Comparison of ENCODE assay signal across 1 cellular context in the genomic region with DNA sequence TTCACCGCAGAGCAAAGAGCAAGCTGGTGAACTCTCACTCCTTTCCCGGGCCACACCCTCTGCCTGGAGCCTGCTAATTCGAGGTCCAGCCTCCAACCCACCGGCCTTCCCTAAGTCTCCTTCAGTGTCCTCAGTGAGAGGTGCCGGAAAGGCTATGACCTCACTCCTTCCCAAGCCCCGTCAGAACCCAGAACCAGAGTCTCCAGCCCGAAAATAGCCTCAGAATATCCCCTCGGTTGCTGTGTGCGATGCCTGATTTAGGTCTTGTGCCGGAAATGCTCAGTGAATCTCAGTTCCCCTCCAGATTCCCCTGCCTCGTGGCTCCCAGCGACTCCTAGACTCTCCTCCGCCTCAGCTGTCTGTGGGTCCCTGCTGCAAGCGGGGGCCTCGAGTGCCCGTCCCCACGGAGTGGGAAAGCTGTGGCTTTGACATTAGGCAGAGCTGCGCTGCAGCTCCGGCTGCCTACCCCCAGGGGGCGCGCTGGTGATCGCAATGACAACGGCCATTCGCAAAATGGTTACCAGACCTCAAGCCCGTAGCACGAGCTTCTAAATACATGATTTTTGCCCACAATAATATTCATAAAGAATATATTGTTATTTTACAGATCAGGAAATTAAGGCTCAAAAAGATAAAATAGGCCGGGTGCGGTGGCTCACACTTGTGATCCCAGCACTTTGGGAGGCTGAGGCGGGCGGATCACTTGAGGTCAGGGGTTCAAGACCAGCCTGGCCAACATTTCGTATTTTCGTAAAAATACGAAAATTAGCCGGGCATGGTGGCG.
A peak's percentile ranks its signal among the peaks of the same experiment; 100 is the strongest.
TF ChIP-seq lines count a peak whose summit lies in the region.

No MANE protein-coding gene starts in this region.

TF ChIP-seq in HepG2, 621 proteins besides CTCF, POLR2A, EP300 and RAD21 (continued from another document and continues in another):
- TF ChIP-seq, protein P1, sequence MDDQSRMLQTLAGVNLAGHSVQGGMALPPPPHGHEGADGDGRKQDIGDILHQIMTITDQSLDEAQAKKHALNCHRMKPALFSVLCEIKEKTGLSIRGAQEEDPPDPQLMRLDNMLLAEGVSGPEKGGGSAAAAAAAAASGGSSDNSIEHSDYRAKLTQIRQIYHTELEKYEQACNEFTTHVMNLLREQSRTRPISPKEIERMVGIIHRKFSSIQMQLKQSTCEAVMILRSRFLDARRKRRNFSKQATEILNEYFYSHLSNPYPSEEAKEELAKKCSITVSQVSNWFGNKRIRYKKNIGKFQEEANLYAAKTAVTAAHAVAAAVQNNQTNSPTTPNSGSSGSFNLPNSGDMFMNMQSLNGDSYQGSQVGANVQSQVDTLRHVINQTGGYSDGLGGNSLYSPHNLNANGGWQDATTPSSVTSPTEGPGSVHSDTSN (CRISPR knock-in tag; IDR thresholded peaks at IDR 0.05; ENCODE audit: borderline replicate concordance) = no peak
- no peak; the same call in 1 of the 2 replicates for TF ChIP-seq TBX2 (CRISPR knock-in tag; IDR thresholded peaks at IDR 0.05; ENCODE audit: borderline replicate concordance)
- TF ChIP-seq, protein P2, sequence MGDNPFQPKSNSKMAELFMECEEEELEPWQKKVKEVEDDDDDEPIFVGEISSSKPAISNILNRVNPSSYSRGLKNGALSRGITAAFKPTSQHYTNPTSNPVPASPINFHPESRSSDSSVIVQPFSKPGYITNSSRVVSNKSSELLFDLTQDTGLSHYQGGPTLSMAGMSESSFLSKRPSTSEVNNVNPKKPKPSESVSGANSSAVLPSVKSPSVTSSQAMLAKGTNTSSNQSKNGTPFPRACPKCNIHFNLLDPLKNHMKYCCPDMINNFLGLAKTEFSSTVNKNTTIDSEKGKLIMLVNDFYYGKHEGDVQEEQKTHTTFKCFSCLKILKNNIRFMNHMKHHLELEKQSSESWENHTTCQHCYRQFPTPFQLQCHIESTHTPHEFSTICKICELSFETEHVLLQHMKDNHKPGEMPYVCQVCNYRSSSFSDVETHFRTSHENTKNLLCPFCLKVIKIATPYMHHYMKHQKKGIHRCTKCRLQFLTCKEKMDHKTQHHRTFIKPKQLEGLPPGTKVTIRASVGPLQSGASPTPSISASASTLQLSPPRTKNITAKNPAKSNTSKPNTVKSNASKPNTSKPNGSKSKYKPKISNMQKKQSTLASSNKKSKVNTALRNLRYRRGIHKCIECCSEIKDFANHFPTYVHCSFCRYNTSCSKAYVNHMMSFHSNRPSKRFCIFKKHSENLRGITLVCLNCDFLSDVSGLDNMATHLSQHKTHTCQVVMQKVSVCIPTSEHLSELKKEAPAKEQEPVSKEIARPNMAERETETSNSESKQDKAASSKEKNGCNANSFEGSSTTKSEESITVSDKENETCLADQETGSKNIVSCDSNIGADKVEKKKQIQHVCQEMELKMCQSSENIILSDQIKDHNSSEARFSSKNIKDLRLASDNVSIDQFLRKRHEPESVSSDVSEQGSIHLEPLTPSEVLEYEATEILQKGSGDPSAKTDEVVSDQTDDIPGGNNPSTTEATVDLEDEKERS (CRISPR knock-in tag; IDR thresholded peaks at IDR 0.05) = no peak
- TF ChIP-seq, protein P3, sequence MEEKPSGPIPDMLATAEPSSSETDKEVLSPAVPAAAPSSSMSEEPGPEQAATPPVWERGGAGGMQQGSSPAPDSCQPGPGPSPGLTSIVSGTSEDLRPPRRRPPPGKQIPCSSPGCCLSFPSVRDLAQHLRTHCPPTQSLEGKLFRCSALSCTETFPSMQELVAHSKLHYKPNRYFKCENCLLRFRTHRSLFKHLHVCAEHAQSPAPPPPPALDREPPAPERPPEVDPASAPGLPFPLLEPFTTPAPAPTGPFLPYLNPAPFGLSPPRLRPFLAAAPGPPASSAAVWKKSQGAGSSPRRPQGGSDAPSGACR (CRISPR knock-in tag; IDR thresholded peaks at IDR 0.05) = peak; percentile 61; the same call in 1 of the 2 replicates
- TF ChIP-seq ZNF329 (CRISPR knock-in tag; IDR thresholded peaks at IDR 0.05; ENCODE audit: low read depth) = no peak
- no peak; the same call in 1 of the 2 replicates for TF ChIP-seq MEIS2 (CRISPR knock-in tag; IDR thresholded peaks at IDR 0.05)
- TF ChIP-seq CREM (IDR thresholded peaks at IDR 0.05) = no peak
- no peak for TF ChIP-seq CREM (CRISPR knock-in tag; IDR thresholded peaks at IDR 0.05)
- no peak for TF ChIP-seq U2AF1 (optimal IDR thresholded peaks at IDR 0.05; ENCODE audit: low read depth, low read length)
- TF ChIP-seq NR2F2 (IDR thresholded peaks at IDR 0.05; ENCODE audit: borderline replicate concordance, low read depth) = no peak
- TF ChIP-seq, protein P4, sequence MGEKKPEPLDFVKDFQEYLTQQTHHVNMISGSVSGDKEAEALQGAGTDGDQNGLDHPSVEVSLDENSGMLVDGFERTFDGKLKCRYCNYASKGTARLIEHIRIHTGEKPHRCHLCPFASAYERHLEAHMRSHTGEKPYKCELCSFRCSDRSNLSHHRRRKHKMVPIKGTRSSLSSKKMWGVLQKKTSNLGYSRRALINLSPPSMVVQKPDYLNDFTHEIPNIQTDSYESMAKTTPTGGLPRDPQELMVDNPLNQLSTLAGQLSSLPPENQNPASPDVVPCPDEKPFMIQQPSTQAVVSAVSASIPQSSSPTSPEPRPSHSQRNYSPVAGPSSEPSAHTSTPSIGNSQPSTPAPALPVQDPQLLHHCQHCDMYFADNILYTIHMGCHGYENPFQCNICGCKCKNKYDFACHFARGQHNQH (CRISPR knock-in tag; IDR thresholded peaks at IDR 0.05) = peak; percentile 16; the same call in 1 of the 2 replicates
- no peak for TF ChIP-seq ZBTB7A (CRISPR knock-in tag; IDR thresholded peaks at IDR 0.05)
- TF ChIP-seq, protein P5, sequence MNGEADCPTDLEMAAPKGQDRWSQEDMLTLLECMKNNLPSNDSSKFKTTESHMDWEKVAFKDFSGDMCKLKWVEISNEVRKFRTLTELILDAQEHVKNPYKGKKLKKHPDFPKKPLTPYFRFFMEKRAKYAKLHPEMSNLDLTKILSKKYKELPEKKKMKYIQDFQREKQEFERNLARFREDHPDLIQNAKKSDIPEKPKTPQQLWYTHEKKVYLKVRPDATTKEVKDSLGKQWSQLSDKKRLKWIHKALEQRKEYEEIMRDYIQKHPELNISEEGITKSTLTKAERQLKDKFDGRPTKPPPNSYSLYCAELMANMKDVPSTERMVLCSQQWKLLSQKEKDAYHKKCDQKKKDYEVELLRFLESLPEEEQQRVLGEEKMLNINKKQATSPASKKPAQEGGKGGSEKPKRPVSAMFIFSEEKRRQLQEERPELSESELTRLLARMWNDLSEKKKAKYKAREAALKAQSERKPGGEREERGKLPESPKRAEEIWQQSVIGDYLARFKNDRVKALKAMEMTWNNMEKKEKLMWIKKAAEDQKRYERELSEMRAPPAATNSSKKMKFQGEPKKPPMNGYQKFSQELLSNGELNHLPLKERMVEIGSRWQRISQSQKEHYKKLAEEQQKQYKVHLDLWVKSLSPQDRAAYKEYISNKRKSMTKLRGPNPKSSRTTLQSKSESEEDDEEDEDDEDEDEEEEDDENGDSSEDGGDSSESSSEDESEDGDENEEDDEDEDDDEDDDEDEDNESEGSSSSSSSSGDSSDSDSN (CRISPR knock-in tag; IDR thresholded peaks at IDR 0.05) = peak; percentile 25; the same call in 1 of the 2 replicates
- TF ChIP-seq, protein P6, sequence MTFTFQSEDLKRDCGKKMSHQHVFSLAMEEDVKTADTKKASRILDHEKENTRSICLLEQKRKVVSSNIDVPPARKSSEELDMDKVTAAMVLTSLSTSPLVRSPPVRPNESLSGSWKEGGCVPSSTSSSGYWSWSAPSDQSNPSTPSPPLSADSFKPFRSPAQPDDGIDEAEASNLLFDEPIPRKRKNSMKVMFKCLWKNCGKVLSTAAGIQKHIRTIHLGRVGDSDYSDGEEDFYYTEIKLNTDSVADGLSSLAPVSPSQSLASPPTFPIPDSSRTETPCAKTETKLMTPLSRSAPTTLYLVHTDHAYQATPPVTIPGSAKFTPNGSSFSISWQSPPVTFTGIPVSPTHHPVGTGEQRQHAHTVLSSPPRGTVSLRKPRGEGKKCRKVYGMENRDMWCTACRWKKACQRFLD (CRISPR knock-in tag; IDR thresholded peaks at IDR 0.05; ENCODE audit: borderline replicate concordance) = no peak
- peak; percentile 87 for TF ChIP-seq YY1 (IDR thresholded peaks at IDR 0.05; ENCODE audit: insufficient read depth, insufficient replicate concordance, low read depth, low read length)
- no peak for TF ChIP-seq HCFC1 (IDR thresholded peaks at IDR 0.05; ENCODE audit: low read depth, low read length)
- no peak for TF ChIP-seq HDAC1 (CRISPR knock-in tag; IDR thresholded peaks at IDR 0.05)
- no peak for TF ChIP-seq ZZZ3 (CRISPR knock-in tag; IDR thresholded peaks at IDR 0.05; ENCODE audit: borderline replicate concordance)
- no peak for TF ChIP-seq CEBPB (IDR thresholded peaks at IDR 0.05; ENCODE audit: borderline replicate concordance, low read depth, low read length)
- TF ChIP-seq NKX3-1 (CRISPR knock-in tag; IDR thresholded peaks at IDR 0.05) = no peak
- no peak for TF ChIP-seq RFX1 (IDR thresholded peaks at IDR 0.05)
- 0 out of 2 replicates have a peak, but pooled peaks have one; percentile 43 for TF ChIP-seq ZNF773 (CRISPR knock-in tag; IDR thresholded peaks at IDR 0.05; ENCODE audit: borderline replicate concordance)
- TF ChIP-seq, protein P7, sequence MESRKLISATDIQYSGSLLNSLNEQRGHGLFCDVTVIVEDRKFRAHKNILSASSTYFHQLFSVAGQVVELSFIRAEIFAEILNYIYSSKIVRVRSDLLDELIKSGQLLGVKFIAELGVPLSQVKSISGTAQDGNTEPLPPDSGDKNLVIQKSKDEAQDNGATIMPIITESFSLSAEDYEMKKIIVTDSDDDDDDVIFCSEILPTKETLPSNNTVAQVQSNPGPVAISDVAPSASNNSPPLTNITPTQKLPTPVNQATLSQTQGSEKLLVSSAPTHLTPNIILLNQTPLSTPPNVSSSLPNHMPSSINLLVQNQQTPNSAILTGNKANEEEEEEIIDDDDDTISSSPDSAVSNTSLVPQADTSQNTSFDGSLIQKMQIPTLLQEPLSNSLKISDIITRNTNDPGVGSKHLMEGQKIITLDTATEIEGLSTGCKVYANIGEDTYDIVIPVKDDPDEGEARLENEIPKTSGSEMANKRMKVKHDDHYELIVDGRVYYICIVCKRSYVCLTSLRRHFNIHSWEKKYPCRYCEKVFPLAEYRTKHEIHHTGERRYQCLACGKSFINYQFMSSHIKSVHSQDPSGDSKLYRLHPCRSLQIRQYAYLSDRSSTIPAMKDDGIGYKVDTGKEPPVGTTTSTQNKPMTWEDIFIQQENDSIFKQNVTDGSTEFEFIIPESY (CRISPR knock-in tag; IDR thresholded peaks at IDR 0.05) = peak; percentile 33; the same call in 1 of the 2 replicates
- 0 out of 2 replicates have a peak, but pooled peaks have one; percentile 40 for TF ChIP-seq ZNF34 (CRISPR knock-in tag; IDR thresholded peaks at IDR 0.05; ENCODE audit: borderline replicate concordance)
- TF ChIP-seq ZNF160 (CRISPR knock-in tag; IDR thresholded peaks at IDR 0.05) = no peak
- TF ChIP-seq, protein P8, sequence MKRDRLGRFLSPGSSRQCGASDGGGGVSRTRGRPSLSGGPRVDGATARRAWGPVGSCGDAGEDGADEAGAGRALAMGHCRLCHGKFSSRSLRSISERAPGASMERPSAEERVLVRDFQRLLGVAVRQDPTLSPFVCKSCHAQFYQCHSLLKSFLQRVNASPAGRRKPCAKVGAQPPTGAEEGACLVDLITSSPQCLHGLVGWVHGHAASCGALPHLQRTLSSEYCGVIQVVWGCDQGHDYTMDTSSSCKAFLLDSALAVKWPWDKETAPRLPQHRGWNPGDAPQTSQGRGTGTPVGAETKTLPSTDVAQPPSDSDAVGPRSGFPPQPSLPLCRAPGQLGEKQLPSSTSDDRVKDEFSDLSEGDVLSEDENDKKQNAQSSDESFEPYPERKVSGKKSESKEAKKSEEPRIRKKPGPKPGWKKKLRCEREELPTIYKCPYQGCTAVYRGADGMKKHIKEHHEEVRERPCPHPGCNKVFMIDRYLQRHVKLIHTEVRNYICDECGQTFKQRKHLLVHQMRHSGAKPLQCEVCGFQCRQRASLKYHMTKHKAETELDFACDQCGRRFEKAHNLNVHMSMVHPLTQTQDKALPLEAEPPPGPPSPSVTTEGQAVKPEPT (CRISPR knock-in tag; IDR thresholded peaks at IDR 0.05; ENCODE audit: low read depth) = no peak
- TF ChIP-seq ATF7-NPFF (CRISPR knock-in tag; IDR thresholded peaks at IDR 0.05; ENCODE audit: low read depth) = no peak
- TF ChIP-seq, protein P9, sequence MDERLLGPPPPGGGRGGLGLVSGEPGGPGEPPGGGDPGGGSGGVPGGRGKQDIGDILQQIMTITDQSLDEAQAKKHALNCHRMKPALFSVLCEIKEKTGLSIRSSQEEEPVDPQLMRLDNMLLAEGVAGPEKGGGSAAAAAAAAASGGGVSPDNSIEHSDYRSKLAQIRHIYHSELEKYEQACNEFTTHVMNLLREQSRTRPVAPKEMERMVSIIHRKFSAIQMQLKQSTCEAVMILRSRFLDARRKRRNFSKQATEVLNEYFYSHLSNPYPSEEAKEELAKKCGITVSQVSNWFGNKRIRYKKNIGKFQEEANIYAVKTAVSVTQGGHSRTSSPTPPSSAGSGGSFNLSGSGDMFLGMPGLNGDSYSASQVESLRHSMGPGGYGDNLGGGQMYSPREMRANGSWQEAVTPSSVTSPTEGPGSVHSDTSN (CRISPR knock-in tag; IDR thresholded peaks at IDR 0.05) = no peak
- TF ChIP-seq ZNF431 (CRISPR knock-in tag; IDR thresholded peaks at IDR 0.05; ENCODE audit: borderline replicate concordance, low read depth) = no peak
- no peak for TF ChIP-seq KDM5A (IDR thresholded peaks at IDR 0.05; ENCODE audit: borderline replicate concordance, low read length)
- no peak for TF ChIP-seq POLR2AphosphoS5 (IDR thresholded peaks at IDR 0.05; ENCODE audit: low read depth, low read length)
- TF ChIP-seq ONECUT2 (CRISPR knock-in tag; IDR thresholded peaks at IDR 0.05) = no peak
- no peak for TF ChIP-seq PAWR (CRISPR knock-in tag; IDR thresholded peaks at IDR 0.05; ENCODE audit: borderline replicate concordance)
- TF ChIP-seq, protein P10, sequence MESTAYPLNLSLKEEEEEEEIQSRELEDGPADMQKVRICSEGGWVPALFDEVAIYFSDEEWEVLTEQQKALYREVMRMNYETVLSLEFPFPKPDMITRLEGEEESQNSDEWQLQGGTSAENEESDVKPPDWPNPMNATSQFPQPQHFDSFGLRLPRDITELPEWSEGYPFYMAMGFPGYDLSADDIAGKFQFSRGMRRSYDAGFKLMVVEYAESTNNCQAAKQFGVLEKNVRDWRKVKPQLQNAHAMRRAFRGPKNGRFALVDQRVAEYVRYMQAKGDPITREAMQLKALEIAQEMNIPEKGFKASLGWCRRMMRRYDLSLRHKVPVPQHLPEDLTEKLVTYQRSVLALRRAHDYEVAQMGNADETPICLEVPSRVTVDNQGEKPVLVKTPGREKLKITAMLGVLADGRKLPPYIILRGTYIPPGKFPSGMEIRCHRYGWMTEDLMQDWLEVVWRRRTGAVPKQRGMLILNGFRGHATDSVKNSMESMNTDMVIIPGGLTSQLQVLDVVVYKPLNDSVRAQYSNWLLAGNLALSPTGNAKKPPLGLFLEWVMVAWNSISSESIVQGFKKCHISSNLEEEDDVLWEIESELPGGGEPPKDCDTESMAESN (CRISPR knock-in tag; conservative IDR thresholded peaks at IDR 0.05) = 0 out of 2 replicates have a peak, but pooled peaks have one; percentile 49
- TF ChIP-seq ZBTB38 (CRISPR knock-in tag; IDR thresholded peaks at IDR 0.05) = no peak
- no peak for TF ChIP-seq RCOR2 (CRISPR knock-in tag; IDR thresholded peaks at IDR 0.05)
- TF ChIP-seq HNRNPUL1 (IDR thresholded peaks at IDR 0.05; ENCODE audit: low read depth, low read length) = no peak
- no peak for TF ChIP-seq ZNF20 (CRISPR knock-in tag; IDR thresholded peaks at IDR 0.05)
- no peak for TF ChIP-seq ZNF660 (CRISPR knock-in tag; IDR thresholded peaks at IDR 0.05; ENCODE audit: borderline replicate concordance, low read depth)
- TF ChIP-seq, protein P11, sequence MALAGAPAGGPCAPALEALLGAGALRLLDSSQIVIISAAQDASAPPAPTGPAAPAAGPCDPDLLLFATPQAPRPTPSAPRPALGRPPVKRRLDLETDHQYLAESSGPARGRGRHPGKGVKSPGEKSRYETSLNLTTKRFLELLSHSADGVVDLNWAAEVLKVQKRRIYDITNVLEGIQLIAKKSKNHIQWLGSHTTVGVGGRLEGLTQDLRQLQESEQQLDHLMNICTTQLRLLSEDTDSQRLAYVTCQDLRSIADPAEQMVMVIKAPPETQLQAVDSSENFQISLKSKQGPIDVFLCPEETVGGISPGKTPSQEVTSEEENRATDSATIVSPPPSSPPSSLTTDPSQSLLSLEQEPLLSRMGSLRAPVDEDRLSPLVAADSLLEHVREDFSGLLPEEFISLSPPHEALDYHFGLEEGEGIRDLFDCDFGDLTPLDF (CRISPR knock-in tag; IDR thresholded peaks at IDR 0.05) = no peak
